In genomic region chr1:193524616-193525015, GRCh38 we compare ENCODE assay signal across 18 cellular contexts.
DNase-seq lines count a peak whose midpoint lies in the region; ATAC-seq and TF ChIP-seq lines count a peak whose summit lies in the region.
"Had no signal": no experiment of that assay in that cellular context is flagged by ENCODE, and none has a peak within 500 bp of the region (broad histone marks: within the 10 kb centered on the region; RNA-seq: fewer than 3 reads in every experiment).

No MANE protein-coding gene starts in this region.

- H3K4me3 Mint-ChIP-seq in chondrocyte (ENCODE audit: unreplicated experiment): no peak overlapping the region
- H3K4me3 Mint-ChIP-seq: CD4-positive, alpha-beta memory T cell; GM23338; HFFc6 had no signal

- no peaks in the 10 kb centered on the region for H3K9me3 Mint-ChIP-seq in chondrocyte (ENCODE audit: low read depth)
- H3K9me3 Mint-ChIP-seq: GM23338, HFFc6 had no signal

- no peak overlapping the region for H3K27ac Mint-ChIP-seq in chondrocyte (ENCODE audit: unreplicated experiment)
- H3K27ac Mint-ChIP-seq: HFFc6 had no signal

- H3K27ac ChIP-seq in 22Rv1 (peak overlapping the region; percentile 62), VCaP (peak overlapping the region; percentile 81), foreskin keratinocyte (no peak overlapping the region)

- ATAC-seq in foreskin keratinocyte (peak; percentile 39), GM18870 (IDR thresholded peaks at IDR 0.05; ENCODE audit: unreplicated experiment) (no peak), GM18907 (IDR thresholded peaks at IDR 0.05; ENCODE audit: unreplicated experiment) (no peak)
- ATAC-seq: GM23338 had no signal

- TF ChIP-seq CTCF in 22Rv1 (IDR thresholded peaks at IDR 0.05): no peak
- no peak for TF ChIP-seq CTCF in VCaP (conservative IDR thresholded peaks at IDR 0.05)
- no peak for TF ChIP-seq CTCF in foreskin keratinocyte (conservative IDR thresholded peaks at IDR 0.05)
- TF ChIP-seq CTCF in retinal pigment epithelial cell (conservative IDR thresholded peaks at IDR 0.05; ENCODE audit: low read depth, low read length): no peak
- TF ChIP-seq CTCF in chondrocyte (IDR thresholded peaks at IDR 0.05): no peak

- DNase-seq in foreskin keratinocyte (peak; percentile 37 to 68), retinal pigment epithelial cell (ENCODE audit: low read depth) (peak; percentile 78), chondrocyte (ENCODE audit: low spot score) (no peak), SW 1271 (lab: John Stamatoyannopoulos, UW) (no peak)
- DNase-seq: 8988T; C1 segment of cervical spinal cord; Calu3; CD4-positive, alpha-beta memory T cell; COR-L47; DMS153; DND-41; HFFc6 had no signal

- H3K4me1 Mint-ChIP-seq in chondrocyte (ENCODE audit: low read depth): peaks cover 8% of the 10 kb centered on the region
- H3K4me1 Mint-ChIP-seq: GM23338 had no signal

- peaks cover 4% of the 10 kb centered on the region for H3K4me1 ChIP-seq in foreskin keratinocyte
- H3K4me1 ChIP-seq: HAP-1 had no signal

- H3K27me3 ChIP-seq in foreskin keratinocyte: no peaks in the 10 kb centered on the region

- H3K4me3 ChIP-seq in retinal pigment epithelial cell (ENCODE audit: low read length): no peak overlapping the region
- H3K4me3 ChIP-seq: GM23338, HAP-1 had no signal

- no peaks in the 10 kb centered on the region for H3K27me3 Mint-ChIP-seq in chondrocyte (ENCODE audit: low read depth)
- H3K27me3 Mint-ChIP-seq: CD4-positive, alpha-beta memory T cell had no signal

- no peaks in the 10 kb centered on the region for H3K36me3 Mint-ChIP-seq in chondrocyte (ENCODE audit: low read depth)

Comparison
In these comparisons a context has a peak if more than half of its experiments do, and no peak if none do; other contexts are left out.
1. DNase-seq: peak in foreskin keratinocyte (2 of 2) and retinal pigment epithelial cell (single experiment); none in chondrocyte (single experiment) and SW 1271 (0 of 2).